In genomic region chr16:14050297-14051027, GRCh38 we compare ENCODE assay signal across 18 cellular contexts. TPM values are rescaled to one million over a fixed set of nuclear protein-coding genes. Genes with fewer than 3 reads are reported as not detected.
DNase-seq lines count a peak whose midpoint lies in the region; ATAC-seq, FAIRE-seq and TF ChIP-seq lines count a peak whose summit lies in the region.
"Had no signal": no experiment of that assay in that cellular context is flagged by ENCODE, and none has a peak within 500 bp of the region (broad histone marks: within the 10 kb centered on the region; RNA-seq: fewer than 3 reads in every experiment).

No MANE protein-coding gene starts in this region.

- peaks cover 10% of the 10 kb centered on the region for H3K4me1 ChIP-seq in HepG2 (ENCODE audit: insufficient read depth, low read length)
- H3K4me1 ChIP-seq in right lobe of liver: no peaks in the 10 kb centered on the region
- peaks cover 10% of the 10 kb centered on the region for H3K4me1 ChIP-seq in endodermal cell (ENCODE audit: control insufficient read depth, insufficient read depth, low read length)
- H3K4me1 ChIP-seq: spleen had no signal

- BruUV-seq in HepG2 (replicated peaks; lab: Mats Ljungman, UMichigan): no TSS peak

- H3K4me2 ChIP-seq in HepG2 (ENCODE audit: low read depth, low read length): no peak overlapping the region; the same call in 1 of the 2 replicates

- POLR2A ChIA-PET in HepG2 (lab: Yijun Ruan, JAX): no interaction called here

- DNase-seq in HepG2 (ENCODE audit: low spot score) (no peak), right lobe of liver (no peak), endodermal cell (peak; percentile 95), left kidney (ENCODE audit: low read depth, low spot score) (peak; percentile 46), HuH-7 (ENCODE audit: low spot score) (no peak), GF-D8 (lab: John Stamatoyannopoulos, UW) (no peak), GM19238 (ENCODE audit: insufficient read length, low spot score) (no peak), left lobe of liver (ENCODE audit: low spot score) (no peak)
- DNase-seq: amniotic stem cell, DMS 273 treated with DMSO at 0.1 percent for 48 hours, glutamatergic neuron, GOT3, NCI-H1436 treated with DMSO at 0.1 percent for 48 hours, NCI-H69, spleen, thyroid gland had no signal

- TF ChIP-seq CTCF in HepG2 (CRISPR knock-in tag; IDR thresholded peaks at IDR 0.05) (no peak), right lobe of liver (IDR thresholded peaks at IDR 0.05) (no peak), endodermal cell (conservative IDR thresholded peaks at IDR 0.05) (no peak)

- ATAC-seq in HepG2 (peak; percentile 40; the same call in 1 of the 3 replicates), right lobe of liver (no peak), left lobe of liver (no peak)

- intact Hi-C loops in HepG2 (cut with micrococcal nuclease; ENCODE audit: unreplicated experiment): no loop called here
- intact Hi-C loops in right lobe of liver (cut with DNase I): no loop called here

- in situ Hi-C loops in HepG2 (cut with HindIII; ENCODE audit: extremely low pct_ligation_motif_present, low pct_unique_long_range_greater_than_20kb): no loop called here

- H3K4me1 Mint-ChIP-seq in endodermal cell: peaks cover 4% of the 10 kb centered on the region

- no peak overlapping the region for H3K9ac ChIP-seq in HepG2 (ENCODE audit: insufficient read depth, low read depth, low read length)
- H3K9ac ChIP-seq in endodermal cell (ENCODE audit: extremely low read depth, low read length, poor library complexity, severe bottlenecking): peak overlapping the region; percentile 85

- WGBS in HepG2 (ENCODE audit: low lambda C conversion rate): 9% methylated on average over 10 of the region's 10 CpGs
- 68% methylated on average over 10 of the region's 10 CpGs for WGBS in right lobe of liver (ENCODE audit: insufficient coverage, low coverage, low lambda C conversion rate, missing lambda C conversion rate)
- WGBS in endodermal cell (ENCODE audit: insufficient coverage in 1 of 2, insufficient read length in 1 of 2), 2 experiments: 14 to 16% methylated on average over 9 to 10 of the region's 10 CpGs

- FAIRE-seq in HepG2 (lab: Jason Lieb, UNC): no peak
- FAIRE-seq: GM12891, GM19239 had no signal

- TF ChIP-seq EP300 in HepG2 (IDR thresholded peaks at IDR 0.05; ENCODE audit: low read depth in 2 of 2, low read length in 2 of 2) (no peak), HepG2 (CRISPR knock-in tag; IDR thresholded peaks at IDR 0.05; ENCODE audit: borderline replicate concordance) (no peak)

- H3K36me3 Mint-ChIP-seq in endodermal cell (ENCODE audit: low read depth): no peaks in the 10 kb centered on the region

- no peaks in the 10 kb centered on the region for H3K36me3 ChIP-seq in HepG2 (replicated peaks in 1 of 2; ENCODE audit: control insufficient read depth in 1 of 2, insufficient read depth in 2 of 2, low read length in 2 of 2)
- H3K36me3 ChIP-seq in right lobe of liver: no peaks in the 10 kb centered on the region
- H3K36me3 ChIP-seq in endodermal cell (ENCODE audit: control insufficient read depth, insufficient read depth, low read length): no peaks in the 10 kb centered on the region
- H3K36me3 ChIP-seq: spleen, thyroid gland had no signal

- no peak overlapping the region for H3K27ac Mint-ChIP-seq in endodermal cell

- no peaks in the 10 kb centered on the region for H3K9me3 ChIP-seq in HepG2 (ENCODE audit: low read length)
- no peaks in the 10 kb centered on the region for H3K9me3 ChIP-seq in right lobe of liver
- H3K9me3 ChIP-seq in endodermal cell (ENCODE audit: control insufficient read depth, low read length): peaks cover under 1% of the 10 kb centered on the region
- H3K9me3 ChIP-seq: spleen, thyroid gland had no signal

- no peaks in the 10 kb centered on the region for H3K27me3 Mint-ChIP-seq in endodermal cell (ENCODE audit: insufficient read depth)

- no peaks in the 10 kb centered on the region for H4K20me1 ChIP-seq in HepG2 (ENCODE audit: insufficient read depth, low read length)

- H3K27me3 ChIP-seq in HepG2 (ENCODE audit: control insufficient read depth in 1 of 2, insufficient read depth in 2 of 2, low read length in 2 of 2) (peaks cover 2 to 6% of the 10 kb centered on the region in 2 experiments; a peak in 1 of 5 replicates), right lobe of liver (no peaks in the 10 kb centered on the region), endodermal cell (ENCODE audit: control insufficient read depth, insufficient read depth, low read length, poor library complexity, severe bottlenecking) (no peaks in the 10 kb centered on the region)
- H3K27me3 ChIP-seq: spleen, thyroid gland had no signal

- H3K4me3 ChIP-seq in HepG2 (replicated peaks in 1 of 3; ENCODE audit: insufficient read depth in 1 of 3, low read depth in 2 of 3, low read length in 3 of 3) (no peak overlapping the region), right lobe of liver (no peak overlapping the region), endodermal cell (ENCODE audit: low read length) (peak overlapping the region; percentile 78)
- H3K4me3 ChIP-seq: spleen, thyroid gland had no signal

- TF ChIP-seq POLR2A in HepG2 (IDR thresholded peaks at IDR 0.05; ENCODE audit: insufficient read depth in 1 of 2, low read depth in 2 of 2, low read length in 2 of 2) (no peak), right lobe of liver (IDR thresholded peaks at IDR 0.05) (no peak)

- TF ChIP-seq RAD21 in HepG2 (CRISPR knock-in tag; IDR thresholded peaks at IDR 0.05): no peak

- CTCF ChIA-PET in HepG2 (lab: Yijun Ruan, JAX; ENCODE audit: low intra/inter-chr PET ratio, low total read pairs): no interaction called here

- H2AFZ ChIP-seq in HepG2 (ENCODE audit: low read length): no peak overlapping the region

- no peak overlapping the region for H3K4me3 Mint-ChIP-seq in endodermal cell

- H3K9me3 Mint-ChIP-seq in endodermal cell: no peaks in the 10 kb centered on the region

- H3K79me2 ChIP-seq in HepG2 (ENCODE audit: insufficient read depth, low read length): no peaks in the 10 kb centered on the region

- H3K27ac ChIP-seq in HepG2 (ENCODE audit: extremely low read length, insufficient read depth, low read length) (no peak overlapping the region), right lobe of liver (no peak overlapping the region), endodermal cell (ENCODE audit: low read depth, low read length) (peak overlapping the region; percentile 21)
- H3K27ac ChIP-seq: spleen, thyroid gland had no signal

TF ChIP-seq in HepG2, 621 proteins besides CTCF, POLR2A, EP300 and RAD21:
- TF ChIP-seq GPBP1L1 (CRISPR knock-in tag; IDR thresholded peaks at IDR 0.05): no peak
- TF ChIP-seq RFXANK (CRISPR knock-in tag; IDR thresholded peaks at IDR 0.05): no peak

RNA-seq across cellular contexts. Expression of gene MRTFB, which starts 20.7 kb away (rescaled TPM):
- total RNA-seq in HepG2 (2016; rRNA removed; fragmentation: Illumina TruSeq; extraction: Trizol) (11.4 and 17.3 TPM in 2 replicates), right lobe of liver (10 to 100 TPM; 15.7 to 23.9 (median 18.6) TPM), endodermal cell (10 to 100 TPM; 49.4 to 58.6 TPM), left lobe of liver (18.5 TPM)
- 4.2 and 4.8 TPM in 2 replicates for total RNA-seq in HepG2 (2016; cell fraction: cytosol; rRNA removed; fragmentation: Illumina TruSeq; extraction: Trizol; ENCODE audit: low read depth)
- total RNA-seq in HepG2 (2016; cell fraction: insoluble cytoplasmic fraction; rRNA removed; fragmentation: Illumina TruSeq; extraction: Trizol): 10.8 and 15.0 TPM in 2 replicates
- 7.1 and 8.5 TPM in 2 replicates for total RNA-seq in HepG2 (2016; cell fraction: membrane; rRNA removed; fragmentation: Illumina TruSeq; extraction: Trizol)
- total RNA-seq in HepG2 (2016; cell fraction: nucleus; rRNA removed; fragmentation: Illumina TruSeq; extraction: Trizol): 40.5 and 44.5 TPM in 2 replicates
- polyA plus RNA-seq in HepG2 (2011; rRNA removed): 13.1 and 14.0 TPM in 2 replicates
- 8.5 and 10.2 TPM in 2 replicates for polyA plus RNA-seq in HepG2 (2011; cell fraction: cytosol; rRNA removed)
- 39.1 and 43.0 TPM in 2 replicates for polyA plus RNA-seq in HepG2 (2011; cell fraction: nucleus; rRNA removed)
- 13.9 and 15.8 TPM in 2 replicates for polyA plus RNA-seq in HepG2 (2012)
- polyA plus RNA-seq in HepG2 (2016; cell fraction: cytosol; fragmentation: Illumina TruSeq; extraction: Trizol; ENCODE audit: low read depth): 1.2 and 1.9 TPM in 2 replicates
- 14.8 and 15.2 TPM in 2 replicates for polyA plus RNA-seq in HepG2 (2016; cell fraction: insoluble cytoplasmic fraction; fragmentation: Illumina TruSeq; extraction: Trizol; ENCODE audit: low read depth)
- 2.1 and 2.5 TPM in 2 replicates for polyA plus RNA-seq in HepG2 (2016; cell fraction: membrane; fragmentation: Illumina TruSeq; extraction: Trizol; ENCODE audit: low read depth)
- 23.7 and 31.6 TPM in 2 replicates for polyA plus RNA-seq in HepG2 (2016; cell fraction: nucleus; fragmentation: Illumina TruSeq; extraction: Trizol; ENCODE audit: insufficient read depth, low read depth)
- polyA minus RNA-seq in HepG2 (2011; rRNA and poly(A)+ RNA removed; ENCODE audit: low replicate concordance): 34.7 and 53.1 TPM in 2 replicates
- polyA minus RNA-seq in HepG2 (2011; cell fraction: cytosol; rRNA and poly(A)+ RNA removed): 14.7 and 19.0 TPM in 2 replicates
- polyA minus RNA-seq in HepG2 (2011; cell fraction: nucleus; rRNA and poly(A)+ RNA removed): 94.1 and 111 TPM in 2 replicates
- polyA plus RNA-seq in endodermal cell (2013, experiment 1 of 2): 25.0 TPM
- 24.1 TPM for polyA plus RNA-seq in endodermal cell (2013, experiment 2 of 2)

Comparison
In these comparisons a context has a peak if more than half of its experiments do, and no peak if none do; other contexts are left out.
1. DNase-seq: peak in endodermal cell (single experiment) and left kidney (single experiment); none in HepG2 (single experiment), right lobe of liver (0 of 3), HuH-7 (single experiment), GF-D8 (single experiment), GM19238 (single experiment) and left lobe of liver (single experiment).